30 cellular contexts compared by ENCODE assay signal in genomic region chr1:116147972-116148371, GRCh38. TPM values are rescaled to one million over a fixed set of nuclear protein-coding genes. Genes with fewer than 3 reads are reported as not detected.
DNase-seq lines count a peak whose midpoint lies in the region; ATAC-seq, FAIRE-seq and TF ChIP-seq lines count a peak whose summit lies in the region.
"Had no signal": no experiment of that assay in that cellular context is flagged by ENCODE, and none has a peak within 500 bp of the region (broad histone marks: within the 10 kb centered on the region; RNA-seq: fewer than 3 reads in every experiment).

No MANE protein-coding gene starts in this region.

- H3K9ac ChIP-seq in mesendoderm (ENCODE audit: low read length) = no peak overlapping the region
- H3K9ac ChIP-seq: BLaER1 treated with 17β-estradiol and CSF1 and Interleukin-3, amounts not matched to agents 10 nM and 100 nM had no signal

- no peak overlapping the region for H3K4me2 ChIP-seq in mesendoderm (ENCODE audit: low read length)
- H3K4me2 ChIP-seq: BLaER1 treated with 17β-estradiol and CSF1 and Interleukin-3, amounts not matched to agents 10 nM and 100 nM had no signal

- TF ChIP-seq CTCF in bronchial epithelial cell (IDR thresholded peaks at IDR 0.05; ENCODE audit: insufficient read depth, low read length, severe bottlenecking) = no peak

- H3K18ac ChIP-seq in mesendoderm (ENCODE audit: low read length) = no peak overlapping the region

- no peak overlapping the region for H3K56ac ChIP-seq in mesendoderm (ENCODE audit: low read length)

- no peak for FAIRE-seq in bronchial epithelial cell (lab: Jason Lieb, UNC)
- FAIRE-seq: GM12892 had no signal

- H3K4me3 Mint-ChIP-seq in activated CD4-positive, alpha-beta T cell treated with anti-CD3 and anti-CD28 coated beads for 36 hours = no peak overlapping the region
- H3K4me3 Mint-ChIP-seq: stimulated activated effector memory CD8-positive, alpha-beta T cell treated with anti-CD3 and anti-CD28 coated beads, Interleukin-12 subunit alpha, Interleukin-12 subunit beta, amount 100 ng/mL, for 72 hours had no signal

- H4K5ac ChIP-seq in mesendoderm (ENCODE audit: low read length) = no peak overlapping the region

- CTCF ChIA-PET in activated CD4-positive, alpha-beta T cell treated with anti-CD3 and anti-CD28 coated beads for 36 hours (lab: Charles Lee) = interaction anchor here (0.8 to 8.5 kb wide), 6 partner anchors 9 to 351 kb away, joined by 3 to 60 read pairs (median 4); no protein-coding TSS in a partner anchor

- no peak overlapping the region for H2BK5ac ChIP-seq in mesendoderm (ENCODE audit: low read length)

- H3K4me3 ChIP-seq in bronchial epithelial cell (ENCODE audit: low read depth, low read length) (no peak overlapping the region), mesendoderm (ENCODE audit: low read length) (no peak overlapping the region)
- H3K4me3 ChIP-seq: BLaER1 treated with 17β-estradiol and CSF1 and Interleukin-3, amounts not matched to agents 10 nM and 100 nM; left ventricle myocardium inferior; psoas muscle had no signal

- no peaks in the 10 kb centered on the region for H3K36me3 Mint-ChIP-seq in activated CD4-positive, alpha-beta T cell treated with anti-CD3 and anti-CD28 coated beads for 36 hours (ENCODE audit: low read depth)
- H3K36me3 Mint-ChIP-seq: stimulated activated effector memory CD8-positive, alpha-beta T cell treated with anti-CD3 and anti-CD28 coated beads, Interleukin-12 subunit alpha, Interleukin-12 subunit beta, amount 100 ng/mL, for 72 hours had no signal

- H3K36me3 ChIP-seq in bronchial epithelial cell (ENCODE audit: control insufficient read depth, insufficient read depth, low read length) = no peaks in the 10 kb centered on the region
- H3K36me3 ChIP-seq in mesendoderm (ENCODE audit: control insufficient read depth, insufficient read depth, low read length) = no peaks in the 10 kb centered on the region
- H3K36me3 ChIP-seq: BLaER1 treated with 17β-estradiol and CSF1 and Interleukin-3, amounts not matched to agents 10 nM and 100 nM; left ventricle myocardium inferior; neutrophil had no signal

- H3K4ac ChIP-seq in mesendoderm (ENCODE audit: low read depth, low read length) = no peak overlapping the region

- peaks cover 5% of the 10 kb centered on the region for H3K9me3 Mint-ChIP-seq in activated CD4-positive, alpha-beta T cell treated with anti-CD3 and anti-CD28 coated beads for 36 hours (ENCODE audit: low read depth)

- no peak overlapping the region for H2BK120ac ChIP-seq in mesendoderm (ENCODE audit: low read depth, low read length)

- no peak overlapping the region for H3K27ac Mint-ChIP-seq in activated CD4-positive, alpha-beta T cell treated with anti-CD3 and anti-CD28 coated beads for 36 hours
- H3K27ac Mint-ChIP-seq: stimulated activated effector memory CD8-positive, alpha-beta T cell treated with anti-CD3 and anti-CD28 coated beads, Interleukin-12 subunit alpha, Interleukin-12 subunit beta, amount 100 ng/mL, for 72 hours had no signal

- peaks cover 20% of the 10 kb centered on the region for H3K4me1 Mint-ChIP-seq in activated CD4-positive, alpha-beta T cell treated with anti-CD3 and anti-CD28 coated beads for 36 hours

- WGBS in mesendoderm (ENCODE audit: extremely low coverage, insufficient coverage, low lambda C conversion rate) = no CpG with 5 or more reads among the region's 4 CpGs

- no peaks in the 10 kb centered on the region for H3K79me2 ChIP-seq in mesendoderm (ENCODE audit: control insufficient read depth, insufficient read depth, low read length)

- H3K27me3 Mint-ChIP-seq in activated CD4-positive, alpha-beta T cell treated with anti-CD3 and anti-CD28 coated beads for 36 hours = no peaks in the 10 kb centered on the region

- no peak overlapping the region for H4K8ac ChIP-seq in mesendoderm (ENCODE audit: low read depth, low read length)

- intact Hi-C loops in activated CD4-positive, alpha-beta T cell treated with anti-CD3 and anti-CD28 coated beads for 36 hours (cut with DNase I, micrococcal nuclease) = no loop called here

- H2AK5ac ChIP-seq in mesendoderm (ENCODE audit: low read length) = no peak overlapping the region

- no peak overlapping the region for H3K23ac ChIP-seq in mesendoderm (ENCODE audit: low read length)

- no peaks in the 10 kb centered on the region for H3K4me1 ChIP-seq in mesendoderm (ENCODE audit: control insufficient read depth, low read depth, low read length)

- POLR2A ChIA-PET in activated CD4-positive, alpha-beta T cell treated with anti-CD3 and anti-CD28 coated beads for 36 hours (lab: Charles Lee) = no interaction called here

- H3K27ac ChIP-seq in mesendoderm (ENCODE audit: low read depth, low read length) = peak overlapping the region; percentile 67
- H3K27ac ChIP-seq: BLaER1 treated with 17β-estradiol and CSF1 and Interleukin-3, amounts not matched to agents 10 nM and 100 nM; left ventricle myocardium inferior; neutrophil; psoas muscle had no signal

- DNase-seq in HT1080 (ENCODE audit: low read depth) (peak; percentile 32), bronchial epithelial cell (ENCODE audit: low read depth) (peak; percentile 40), mesendoderm (peak; percentile 97), ureter (ENCODE audit: low spot score) (peak; percentile 23), C1 segment of cervical spinal cord (lab: John Stamatoyannopoulos, UW) (no peak)
- DNase-seq in activated CD4-positive, alpha-beta T cell treated with anti-CD3 and anti-CD28 coated beads for 36 hours = no peak
- no peak for DNase-seq in activated naive CD4-positive, alpha-beta T cell treated with Interleukin-2 at 50 U/mL for 16 hours
- DNase-seq: activated CD4-positive, alpha-beta T cell treated with anti-CD3 and anti-CD28 coated beads, Interleukin-2, amount 50 U/mL, for 48 hours; activated CD4-positive, CD25-positive, alpha-beta regulatory T cell; Calu3; DND-41; effector CD4-positive, alpha-beta T cell; erythroblast; foreskin fibroblast; left ventricle myocardium inferior; NCI-H2081; NCI-H345; NCI-H82; psoas muscle; stimulated activated CD4-positive, alpha-beta T cell treated with anti-CD3 and anti-CD28 coated beads, Interleukin-2, amount 100 ng/mL, for 24 hours; substantia nigra; T-helper 9 cell had no signal

- H3K79me1 ChIP-seq in mesendoderm (ENCODE audit: low read length) = no peaks in the 10 kb centered on the region

- H2BK15ac ChIP-seq in mesendoderm (replicated peaks; ENCODE audit: low read depth) = no peak overlapping the region

- no peak for ATAC-seq in activated CD4-positive, alpha-beta T cell treated with anti-CD3 and anti-CD28 coated beads for 36 hours
- ATAC-seq: HCT116; psoas muscle; stimulated activated effector memory CD8-positive, alpha-beta T cell treated with anti-CD3 and anti-CD28 coated beads, Interleukin-12 subunit alpha, Interleukin-12 subunit beta, amount 100 ng/mL, for 72 hours had no signal

- H3K27me3 ChIP-seq in bronchial epithelial cell (ENCODE audit: control insufficient read depth, insufficient read depth, low read length) (no peaks in the 10 kb centered on the region), mesendoderm (ENCODE audit: insufficient read depth, low read length, poor library complexity) (no peaks in the 10 kb centered on the region)
- H3K27me3 ChIP-seq: BLaER1 treated with 17β-estradiol and CSF1 and Interleukin-3, amounts not matched to agents 10 nM and 100 nM had no signal

RNA-seq across cellular contexts. Expression of gene MAB21L3, which starts 36.8 kb away (rescaled TPM):
- 1.2 TPM in 1 of 2 replicates, not detected in the other for total RNA-seq in HT1080 (2014; rRNA removed; shearing (Covaris generic))
- not detected in 2 replicates for polyA plus RNA-seq in HT1080 (2015; cell fraction: cytosol; rRNA removed)
- 0.05 TPM in 1 of 2 replicates, not detected in the other for polyA plus RNA-seq in HT1080 (2015; cell fraction: nucleus; rRNA removed)
- total RNA-seq in bronchial epithelial cell = 0.53 and 1.9 TPM in 2 replicates
- not detected for polyA plus RNA-seq in mesendoderm (2013, experiment 1 of 2)
- polyA plus RNA-seq in mesendoderm (2013, experiment 2 of 2) = 0.01 TPM
- 3.6 TPM for total RNA-seq in ureter
- total RNA-seq in activated CD4-positive, alpha-beta T cell treated with anti-CD3 and anti-CD28 coated beads for 36 hours = not detected
- total RNA-seq: left ventricle myocardium inferior, OCI-LY7, psoas muscle, skeletal muscle tissue had no signal
- polyA plus RNA-seq: AG04450 had no signal

Comparison
In these comparisons a context has a peak if more than half of its experiments do, and no peak if none do; other contexts are left out.
1. DNase-seq: peak in HT1080 (single experiment), bronchial epithelial cell (single experiment), mesendoderm (single experiment) and ureter (single experiment); none in activated CD4-positive, alpha-beta T cell treated with anti-CD3 and anti-CD28 coated beads for 36 hours (single experiment), activated naive CD4-positive, alpha-beta T cell treated with Interleukin-2 at 50 U/mL for 16 hours (single experiment) and C1 segment of cervical spinal cord (0 of 14).